19 cellular contexts compared by ENCODE assay signal in the genomic region with DNA sequence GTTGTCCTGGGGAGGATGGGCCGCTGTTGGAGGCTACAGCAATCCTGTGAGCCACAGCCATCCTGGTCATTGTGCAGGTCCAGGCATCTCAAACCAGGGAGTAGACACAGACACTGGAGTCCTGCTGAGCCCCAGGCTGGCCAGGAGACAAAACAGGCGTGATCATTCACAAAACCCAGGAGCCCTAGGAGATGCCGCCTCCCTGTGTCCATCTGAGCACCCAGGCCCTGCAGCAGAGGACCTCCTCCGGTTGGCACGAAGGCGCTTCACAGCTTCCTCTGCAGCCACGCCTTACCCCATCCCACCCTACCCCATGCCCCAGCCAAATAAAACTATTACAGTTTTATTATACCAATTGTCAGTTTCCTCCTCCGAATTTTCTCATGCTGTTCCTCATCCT.
A peak's percentile ranks its signal among the peaks of the same experiment; 100 is the strongest.
DNase-seq lines count a peak whose midpoint lies in the region; ATAC-seq, FAIRE-seq and TF ChIP-seq lines count a peak whose summit lies in the region.
"Had no signal": no experiment of that assay in that cellular context is flagged by ENCODE, and none has a peak within 500 bp of the region (broad histone marks: within the 10 kb centered on the region; RNA-seq: fewer than 3 reads in every experiment).

No MANE protein-coding gene starts in this region.

- peaks cover 2% of the 10 kb centered on the region for H3K4me1 ChIP-seq in mucosa of descending colon (ENCODE audit: low read depth)
- H3K4me1 ChIP-seq: A549, SJCRH30 had no signal

- H3K4me3 ChIP-seq in mucosa of descending colon = no peak overlapping the region
- H3K4me3 ChIP-seq: A549, SJCRH30 had no signal

- in situ Hi-C loops in G401 (cut with HindIII; ENCODE audit: low sequenced_read_pairs) = no loop called here

- peak; percentile 68 for ATAC-seq in mucosa of descending colon
- ATAC-seq: HCT116 had no signal

- intact Hi-C loops in mucosa of descending colon (cut with DNase I, micrococcal nuclease) = no loop called here

- FAIRE-seq in HTR-8/SVneo (lab: Jason Lieb, UNC) = no peak
- FAIRE-seq: A549, GM19239, H1, RCC 7860 had no signal

- no peaks in the 10 kb centered on the region for H3K9me3 ChIP-seq in mucosa of descending colon
- H3K9me3 ChIP-seq: A549, SJCRH30 had no signal

- no peak for TF ChIP-seq CTCF in mucosa of descending colon (IDR thresholded peaks at IDR 0.05)

- H3K36me3 ChIP-seq in mucosa of descending colon (ENCODE audit: low read depth) = no peaks in the 10 kb centered on the region
- H3K36me3 ChIP-seq: SJCRH30 had no signal

- DNase-seq in G401 (ENCODE audit: low spot score) (peak; percentile 48), NCI-H69 (lab: John Stamatoyannopoulos, UW) (peak; percentile 21), cerebellar cortex (ENCODE audit: low spot score) (peak; percentile 36), mucosa of descending colon (peak in 2 of 3 donors; percentile 30 to 43), NCI-H510A (lab: John Stamatoyannopoulos, UW) (no peak), HTR-8/SVneo (ENCODE audit: insufficient read length, low spot score) (no peak)
- no peak for DNase-seq in stimulated activated naive CD4-positive, alpha-beta T cell (lab: John Stamatoyannopoulos, UW)
- DNase-seq: EL, MM.1S, NCI-H1048, NCI-H146, NCI-H2029 treated with DMSO at 0.1 percent for 48 hours, NCI-H526, SJCRH30 had no signal

Comparison
In these comparisons a context has a peak if more than half of its experiments do, and no peak if none do; other contexts are left out.
1. DNase-seq: peak in G401 (single experiment), NCI-H69 (single experiment), cerebellar cortex (single experiment) and mucosa of descending colon (2 of 3); none in NCI-H510A (single experiment), stimulated activated naive CD4-positive, alpha-beta T cell (0 of 6) and HTR-8/SVneo (single experiment).